In genomic region chr15:90581771-90582471, GRCh38 we compare ENCODE assay signal across 11 cellular contexts. TPM values are rescaled to one million over a fixed set of nuclear protein-coding genes. Genes with fewer than 3 reads are reported as not detected.
DNase-seq lines count a peak whose midpoint lies in the region; ATAC-seq and TF ChIP-seq lines count a peak whose summit lies in the region.
"Had no signal": no experiment of that assay in that cellular context is flagged by ENCODE, and none has a peak within 500 bp of the region (broad histone marks: within the 10 kb centered on the region; RNA-seq: fewer than 3 reads in every experiment).

No MANE protein-coding gene starts in this region.

- CTCF ChIA-PET in CD4-positive, alpha-beta T cell (lab: Charles Lee) = no interaction called here

- no peak overlapping the region for H4K8ac ChIP-seq in trophoblast cell (ENCODE audit: low read depth, low read length)

- intact Hi-C loops in CD4-positive, alpha-beta T cell (cut with DNase I, micrococcal nuclease) = loop anchor here in 1 of 2 experiments (1.0 kb wide), 2 partner anchors 8 to 12 kb away; no protein-coding TSS in a partner anchor
- intact Hi-C loops in ascending aorta (cut with DNase I) = loop anchor here (2.0 kb wide), 1 partner anchor 19 kb away; no protein-coding TSS in a partner anchor

- H3K4me3 ChIP-seq in SK-N-MC = peak overlapping the region; percentile 71
- H3K4me3 ChIP-seq in ascending aorta = no peak overlapping the region
- no peak overlapping the region for H3K4me3 ChIP-seq in trophoblast cell (ENCODE audit: low read depth, low read length)
- no peak overlapping the region for H3K4me3 ChIP-seq in H7 (ENCODE audit: insufficient read depth, low read depth, low read length)

- no CpG with 5 or more reads among the region's 7 CpGs for WGBS in trophoblast cell (ENCODE audit: extremely low coverage, insufficient coverage, insufficient read length)

- peak overlapping the region; percentile 71 for H3K9ac ChIP-seq in SK-N-MC (ENCODE audit: insufficient read length)
- no peak overlapping the region for H3K9ac ChIP-seq in trophoblast cell (ENCODE audit: low read length)

- H3K4me3 Mint-ChIP-seq in CD4-positive, alpha-beta T cell = peak overlapping the region; percentile 78

- H3K27ac Mint-ChIP-seq in CD4-positive, alpha-beta T cell = peak overlapping the region; percentile 89

- H2BK12ac ChIP-seq in trophoblast cell (ENCODE audit: low read length) = no peak overlapping the region

- no peak overlapping the region for H3K23ac ChIP-seq in trophoblast cell (ENCODE audit: low read length)

- no peak overlapping the region for H4K12ac ChIP-seq in trophoblast cell (ENCODE audit: low read depth, low read length)

- POLR2A ChIA-PET in CD4-positive, alpha-beta T cell (lab: Charles Lee) = interaction anchor here (0.9 to 3.3 kb wide), 4 partner anchors 18 to 52 kb away, joined by 3 to 10 read pairs (median 6); partner anchors contain the start of gene CRTC3

- H3K4me1 ChIP-seq in ascending aorta = peaks cover 3 to 31% of the 10 kb centered on the region in 2 donors
- peaks cover 8 to 12% of the 10 kb centered on the region in 2 experiments for H3K4me1 ChIP-seq in trophoblast cell (ENCODE audit: control insufficient read depth in 1 of 2, insufficient read depth in 2 of 2, low read length in 2 of 2)

- H3K4me1 Mint-ChIP-seq in CD4-positive, alpha-beta T cell (ENCODE audit: low read depth) = peaks cover 67% of the 10 kb centered on the region

- ATAC-seq in CD4-positive, alpha-beta T cell (ENCODE audit: poor library complexity) = peak; percentile 72
- ATAC-seq in GM18498 (IDR thresholded peaks at IDR 0.05; ENCODE audit: unreplicated experiment) (no peak), GM19023 (IDR thresholded peaks at IDR 0.05; ENCODE audit: unreplicated experiment) (no peak), HG02623 (IDR thresholded peaks at IDR 0.05; ENCODE audit: unreplicated experiment) (no peak)
- ATAC-seq: Panc1 had no signal

- H3K14ac ChIP-seq in trophoblast cell (ENCODE audit: low read length) = peak overlapping the region; percentile 24

- peak overlapping the region; percentile 44 for H3K27ac ChIP-seq in CD4-positive, alpha-beta T cell (ENCODE audit: low read depth, low read length)
- H3K27ac ChIP-seq in SK-N-MC = peak overlapping the region; percentile 99
- peak overlapping the region; percentile 56 to 59 for H3K27ac ChIP-seq in ascending aorta
- H3K27ac ChIP-seq in trophoblast cell (ENCODE audit: low read depth, low read length) = no peak overlapping the region
- H3K27ac ChIP-seq: WERI-Rb-1 had no signal

- no peak overlapping the region for H2AFZ ChIP-seq in trophoblast cell (ENCODE audit: insufficient read depth, low read length, poor library complexity)

- H3K36me3 Mint-ChIP-seq in CD4-positive, alpha-beta T cell (ENCODE audit: low read depth) = peaks cover 36% of the 10 kb centered on the region

- no peak overlapping the region for H3K4me2 ChIP-seq in trophoblast cell (ENCODE audit: low read length)

- TF ChIP-seq CTCF in CD4-positive, alpha-beta T cell (IDR thresholded peaks at IDR 0.05) = no peak
- no peak for TF ChIP-seq CTCF in ascending aorta (IDR thresholded peaks at IDR 0.05)

- no peak overlapping the region for H2BK5ac ChIP-seq in trophoblast cell (ENCODE audit: low read depth, low read length, poor library complexity)

- peaks cover 2% of the 10 kb centered on the region for H3K79me2 ChIP-seq in trophoblast cell (ENCODE audit: control insufficient read depth, insufficient read depth, low read length, poor library complexity)

- H3K9me3 ChIP-seq in CD4-positive, alpha-beta T cell (ENCODE audit: control insufficient read depth, low read length) = no peaks in the 10 kb centered on the region
- H3K9me3 ChIP-seq in SK-N-MC (ENCODE audit: low read depth, low read length) (no peaks in the 10 kb centered on the region), ascending aorta (no peaks in the 10 kb centered on the region), trophoblast cell (ENCODE audit: insufficient read depth, low read depth, low read length) (no peaks in the 10 kb centered on the region)

- H3K4ac ChIP-seq in trophoblast cell (ENCODE audit: low read depth, low read length) = peak overlapping the region; percentile 33

- H3K18ac ChIP-seq in trophoblast cell (ENCODE audit: low read length) = no peak overlapping the region

- no peaks in the 10 kb centered on the region for H3K27me3 ChIP-seq in CD4-positive, alpha-beta T cell (ENCODE audit: control insufficient read depth, insufficient read depth, low read length)
- H3K27me3 ChIP-seq in ascending aorta = no peaks in the 10 kb centered on the region
- H3K27me3 ChIP-seq in trophoblast cell (ENCODE audit: insufficient read depth, low read length) = no peaks in the 10 kb centered on the region
- peaks cover 14% of the 10 kb centered on the region; the same call in 1 of the 2 replicates for H3K27me3 ChIP-seq in H7 (ENCODE audit: control insufficient read depth, insufficient read depth, low read length)

- H2AK5ac ChIP-seq in trophoblast cell (ENCODE audit: low read length) = peak overlapping the region; percentile 81

- H3K27me3 Mint-ChIP-seq in CD4-positive, alpha-beta T cell = no peaks in the 10 kb centered on the region

- H3K9me3 Mint-ChIP-seq in CD4-positive, alpha-beta T cell = no peaks in the 10 kb centered on the region

- H3K79me1 ChIP-seq in trophoblast cell (ENCODE audit: low read length) = no peaks in the 10 kb centered on the region

- H4K91ac ChIP-seq in trophoblast cell (ENCODE audit: low read depth, low read length) = no peak overlapping the region

- no peak overlapping the region for H2BK120ac ChIP-seq in trophoblast cell (ENCODE audit: insufficient read depth, low read length, poor library complexity)

- H3K36me3 ChIP-seq in SK-N-MC (ENCODE audit: insufficient read depth, low read length) (no peaks in the 10 kb centered on the region), ascending aorta (no peaks in the 10 kb centered on the region), trophoblast cell (ENCODE audit: control insufficient read depth in 1 of 2, insufficient read depth in 2 of 2, low read length in 2 of 2) (peaks cover 0 to 1% of the 10 kb centered on the region in 2 experiments), H7 (replicated peaks; ENCODE audit: control insufficient read depth, insufficient read depth, low read length) (no peaks in the 10 kb centered on the region)
- H3K36me3 ChIP-seq: WERI-Rb-1 had no signal

- peak in 2 of 10 experiments; percentile 13 to 26 for DNase-seq in CD4-positive, alpha-beta T cell
- DNase-seq in SK-N-MC (ENCODE audit: low read depth, low spot score) (no peak), ascending aorta (ENCODE audit: low spot score in 2 of 2) (no peak), trophoblast cell (no peak), H7 (no peak)
- DNase-seq: Calu3, WERI-Rb-1 had no signal

RNA-seq across cellular contexts. Expression of gene CRTC3, which starts 52.2 kb away (rescaled TPM):
- total RNA-seq in CD4-positive, alpha-beta T cell = 10 to 100 TPM; 90.7 to 92.4 TPM
- total RNA-seq in ascending aorta = 35.5 TPM
- 36.5 and 36.8 TPM in 2 replicates for polyA plus RNA-seq in trophoblast cell (2013)
- 3.3 and 6.0 TPM in 2 replicates for total RNA-seq in H7 (2014; rRNA removed; shearing (Covaris generic))
